In genomic region chr3:138296639-138297038, GRCh38 we compare ENCODE assay signal across 18 cellular contexts.
A peak's percentile ranks its signal among the peaks of the same experiment; 100 is the strongest.
DNase-seq lines count a peak whose midpoint lies in the region; ATAC-seq lines count a peak whose summit lies in the region.
"Had no signal": no experiment of that assay in that cellular context is flagged by ENCODE, and none has a peak within 500 bp of the region (broad histone marks: within the 10 kb centered on the region; RNA-seq: fewer than 3 reads in every experiment).

No MANE protein-coding gene starts in this region.

- ATAC-seq in HG02642 (IDR thresholded peaks at IDR 0.05; ENCODE audit: poor library complexity, unreplicated experiment) = peak; percentile 42
- peak; percentile 83 for ATAC-seq in activated naive CD8-positive, alpha-beta T cell treated with anti-CD3 and anti-CD28 coated beads, Interleukin-2, amount 50 U/mL, for 24 hours
- ATAC-seq: GM12878 had no signal

- no peaks in the 10 kb centered on the region for H3K27me3 Mint-ChIP-seq in activated naive CD8-positive, alpha-beta T cell treated with anti-CD3 and anti-CD28 coated beads, Interleukin-2, amount 50 U/mL, for 24 hours
- H3K27me3 Mint-ChIP-seq: activated B cell treated with CpG ODN at 0.5 μM for 24 hours had no signal

- no peaks in the 10 kb centered on the region for H3K9me3 Mint-ChIP-seq in activated naive CD8-positive, alpha-beta T cell treated with anti-CD3 and anti-CD28 coated beads, Interleukin-2, amount 50 U/mL, for 24 hours
- H3K9me3 Mint-ChIP-seq: activated B cell treated with CpG ODN at 0.5 μM for 24 hours, nephron progenitor cell had no signal

- peak overlapping the region; percentile 87 for H3K27ac Mint-ChIP-seq in activated naive CD8-positive, alpha-beta T cell treated with anti-CD3 and anti-CD28 coated beads, Interleukin-2, amount 50 U/mL, for 24 hours
- H3K27ac Mint-ChIP-seq: activated B cell treated with CpG ODN at 0.5 μM for 24 hours, nephron progenitor cell had no signal

- H3K4me1 Mint-ChIP-seq in activated naive CD8-positive, alpha-beta T cell treated with anti-CD3 and anti-CD28 coated beads, Interleukin-2, amount 50 U/mL, for 24 hours = peaks cover 21% of the 10 kb centered on the region
- H3K4me1 Mint-ChIP-seq: activated B cell treated with CpG ODN at 0.5 μM for 24 hours, nephron progenitor cell had no signal

- H3K4me3 Mint-ChIP-seq in activated naive CD8-positive, alpha-beta T cell treated with anti-CD3 and anti-CD28 coated beads, Interleukin-2, amount 50 U/mL, for 24 hours = no peak overlapping the region
- H3K4me3 Mint-ChIP-seq: activated B cell treated with CpG ODN at 0.5 μM for 24 hours, nephron progenitor cell had no signal

- peak; percentile 55 for DNase-seq in stimulated activated CD4-positive, alpha-beta T cell treated with anti-CD3 and anti-CD28 coated beads, Interleukin-15, amount 100 ng/mL, for 24 hours
- no peak for DNase-seq in stimulated activated CD4-positive, alpha-beta T cell treated with anti-CD3 and anti-CD28 coated beads, Interleukin-4, amount 100 ng/mL, for 4 hours
- peak; percentile 15 for DNase-seq in activated naive CD8-positive, alpha-beta T cell treated with anti-CD3 and anti-CD28 coated beads, Interleukin-2, amount 50 U/mL, for 24 hours
- no peak for DNase-seq in CD1c-positive myeloid dendritic cell (ENCODE audit: extremely low spot score)
- no peak for DNase-seq in islet precursor cell
- DNase-seq in NCI-H2029 (lab: John Stamatoyannopoulos, UW) = no peak
- DNase-seq: activated B cell treated with CpG ODN at 0.5 μM for 24 hours, AML-193, GOT3, hypothalamus, mesenchymal stem cell, NCI-H1048, NCI-H2081 treated with DMSO at 0.1 percent for 48 hours, NCI-H510A, nephron progenitor cell, SHP77 had no signal

- peaks cover 34% of the 10 kb centered on the region for H3K36me3 Mint-ChIP-seq in activated naive CD8-positive, alpha-beta T cell treated with anti-CD3 and anti-CD28 coated beads, Interleukin-2, amount 50 U/mL, for 24 hours (ENCODE audit: low read depth)

Comparison
In these comparisons a context has a peak if more than half of its experiments do, and no peak if none do; other contexts are left out.
1. DNase-seq: peak in stimulated activated CD4-positive, alpha-beta T cell treated with anti-CD3 and anti-CD28 coated beads, Interleukin-15, amount 100 ng/mL, for 24 hours (single experiment) and activated naive CD8-positive, alpha-beta T cell treated with anti-CD3 and anti-CD28 coated beads, Interleukin-2, amount 50 U/mL, for 24 hours (single experiment); none in stimulated activated CD4-positive, alpha-beta T cell treated with anti-CD3 and anti-CD28 coated beads, Interleukin-4, amount 100 ng/mL, for 4 hours (0 of 2), CD1c-positive myeloid dendritic cell (single experiment), islet precursor cell (single experiment) and NCI-H2029 (single experiment).